In the genomic region with DNA sequence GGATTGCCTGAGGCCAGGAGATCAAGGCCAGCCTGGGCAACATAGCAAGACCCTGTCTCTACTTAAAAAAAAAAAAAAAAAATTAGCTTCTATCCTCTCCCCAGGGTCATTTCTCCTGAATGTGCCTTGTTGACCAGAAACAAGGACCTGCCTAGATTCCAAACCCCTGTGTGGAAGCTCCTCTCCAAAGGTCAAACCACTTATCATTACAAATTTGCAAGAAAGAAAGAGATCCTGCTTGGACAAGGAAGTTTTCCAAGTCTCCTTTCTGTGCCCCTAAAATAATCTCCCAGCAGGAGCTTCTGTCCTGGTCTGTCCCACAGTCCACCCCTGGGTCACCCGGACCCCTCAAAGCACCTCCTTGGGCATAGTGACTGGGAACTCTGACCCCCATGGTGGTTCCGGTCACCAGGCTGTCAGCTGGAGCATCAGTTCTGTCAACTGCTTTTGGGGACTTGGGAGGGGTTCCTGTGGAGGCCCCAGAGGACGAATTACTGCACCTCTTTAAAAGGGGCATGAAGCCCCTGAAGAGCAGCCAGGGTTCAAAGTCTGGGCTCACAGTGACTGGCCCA, we compare ENCODE assay signal across 10 cellular contexts. TPM values are rescaled to one million over a fixed set of nuclear protein-coding genes. Genes with fewer than 3 reads are reported as not detected.
A peak's percentile ranks its signal among the peaks of the same experiment; 100 is the strongest.
DNase-seq lines count a peak whose midpoint lies in the region; ATAC-seq lines count a peak whose summit lies in the region.
"Had no signal": no experiment of that assay in that cellular context is flagged by ENCODE, and none has a peak within 500 bp of the region (broad histone marks: within the 10 kb centered on the region; RNA-seq: fewer than 3 reads in every experiment).

No MANE protein-coding gene starts in this region.

- no peak overlapping the region for H3K4ac ChIP-seq in mesenchymal stem cell (ENCODE audit: low read depth in 1 of 2, low read length in 2 of 2)

- H3K4me3 ChIP-seq in HUES6 (ENCODE audit: low read depth, low read length): no peak overlapping the region
- H3K4me3 ChIP-seq in mesenchymal stem cell (ENCODE audit: insufficient read depth in 1 of 2, low read depth in 1 of 2, low read length in 2 of 2): no peak overlapping the region
- H3K4me3 ChIP-seq: mucosa of descending colon had no signal

- WGBS in mesenchymal stem cell: 91% methylated on average over 3 of the region's 3 CpGs

- peak overlapping the region in 1 of 2 experiments; percentile 54 for H2BK12ac ChIP-seq in mesenchymal stem cell (ENCODE audit: low read length in 2 of 2)

- no peak overlapping the region for H2AFZ ChIP-seq in mesenchymal stem cell (ENCODE audit: low read depth, low read length)

- peak overlapping the region; percentile 94 for H2BK15ac ChIP-seq in mesenchymal stem cell (ENCODE audit: low read depth, poor library complexity, severe bottlenecking)

- H3K4me2 ChIP-seq in mesenchymal stem cell (ENCODE audit: low read length, poor library complexity, severe bottlenecking): no peak overlapping the region

- no peaks in the 10 kb centered on the region for H3K79me1 ChIP-seq in mesenchymal stem cell (replicated peaks; ENCODE audit: low read length, poor library complexity, severe bottlenecking)

- H3K4me1 ChIP-seq in HUES6 (ENCODE audit: control insufficient read depth, insufficient read depth, low read length): peaks cover 86% of the 10 kb centered on the region
- peaks cover 64% of the 10 kb centered on the region for H3K4me1 ChIP-seq in mesenchymal stem cell (ENCODE audit: control insufficient read depth, insufficient read depth, low read depth, low read length)

- H2AK5ac ChIP-seq in mesenchymal stem cell (ENCODE audit: low read length, severe bottlenecking): peak overlapping the region; percentile 94

- peak; percentile 20 for DNase-seq in astrocyte of the hippocampus (ENCODE audit: low read depth, low spot score)
- DNase-seq in mesenchymal stem cell: peak; percentile 56
- no peak for DNase-seq in ACHN
- no peak for DNase-seq in NCI-H2196 (lab: John Stamatoyannopoulos, UW; ENCODE audit: unreplicated experiment)
- DNase-seq: DMS79 treated with DMSO at 0.1 percent for 48 hours, OCI-M1 had no signal

- H3K14ac ChIP-seq in mesenchymal stem cell (ENCODE audit: low read length in 2 of 2): no peak overlapping the region

- H2BK120ac ChIP-seq in mesenchymal stem cell (ENCODE audit: low read depth, low read length): peak overlapping the region; percentile 71

- no peak for ATAC-seq in GM19328 (IDR thresholded peaks at IDR 0.05; ENCODE audit: unreplicated experiment)

- H3K9me3 ChIP-seq in HUES6 (ENCODE audit: control insufficient read depth, insufficient read depth, low read depth, low read length): no peaks in the 10 kb centered on the region
- H3K9me3 ChIP-seq in mesenchymal stem cell (ENCODE audit: control insufficient read depth, low read length): no peaks in the 10 kb centered on the region
- H3K9me3 ChIP-seq: mucosa of descending colon had no signal

- peak overlapping the region in 1 of 2 experiments; percentile 52 for H3K18ac ChIP-seq in mesenchymal stem cell (ENCODE audit: low read depth in 1 of 2, low read length in 2 of 2)

- no peak overlapping the region for H4K91ac ChIP-seq in mesenchymal stem cell (ENCODE audit: low read length)

- no peak overlapping the region for H3K23ac ChIP-seq in mesenchymal stem cell (ENCODE audit: low read length in 2 of 2)

- H3K9ac ChIP-seq in HUES6 (ENCODE audit: low read length): no peak overlapping the region
- no peak overlapping the region for H3K9ac ChIP-seq in mesenchymal stem cell (ENCODE audit: low read length)

- in situ Hi-C loops in ACHN (cut with HindIII; ENCODE audit: low pct_ligation_motif_present, low pct_unique_long_range_greater_than_20kb, low sequenced_read_pairs): no loop called here

- H3K36me3 ChIP-seq in HUES6 (ENCODE audit: control insufficient read depth, insufficient read depth, low read length) (0 out of 2 replicates have a peak, but pooled peaks cover 3% of the 10 kb centered on the region), mesenchymal stem cell (ENCODE audit: control insufficient read depth in 1 of 2, insufficient read depth in 2 of 2, low read depth in 1 of 2, low read length in 2 of 2) (peaks cover 22 to 31% of the 10 kb centered on the region in 2 experiments)

- peak overlapping the region; percentile 50 for H2BK5ac ChIP-seq in mesenchymal stem cell (ENCODE audit: low read depth, low read length, poor library complexity, severe bottlenecking)

- H3K27me3 ChIP-seq in HUES6 (ENCODE audit: control insufficient read depth, insufficient read depth, low read length) (no peaks in the 10 kb centered on the region), mesenchymal stem cell (ENCODE audit: control insufficient read depth in 1 of 2, insufficient read depth in 1 of 2, low read length in 2 of 2) (no peaks in the 10 kb centered on the region)

- H4K8ac ChIP-seq in mesenchymal stem cell (ENCODE audit: low read length): no peak overlapping the region

- H3K27ac ChIP-seq in HUES6 (ENCODE audit: low read depth, low read length) (peak overlapping the region; percentile 60; the same call in 1 of the 2 replicates), mesenchymal stem cell (ENCODE audit: low read length, poor library complexity, severe bottlenecking) (peak overlapping the region; percentile 98), temporal lobe (ENCODE audit: low read depth, low read length) (peak overlapping the region; percentile 19)

RNA-seq across cellular contexts. Expression of gene ACTN1, which starts 38.4 kb away (rescaled TPM):
- polyA plus RNA-seq in mesenchymal stem cell (2013, experiment 1 of 2): 359 TPM
- 344 TPM for polyA plus RNA-seq in mesenchymal stem cell (2013, experiment 2 of 2)
- 21.4 TPM for total RNA-seq in temporal lobe

Comparison
In these comparisons a context has a peak if more than half of its experiments do, and no peak if none do; other contexts are left out.
1. H3K27ac ChIP-seq: peak in every context shown above with its lines; median percentile 98 in mesenchymal stem cell; 60 in HUES6; 19 in temporal lobe.
2. DNase-seq: peak in astrocyte of the hippocampus (single experiment) and mesenchymal stem cell (single experiment); none in ACHN (single experiment) and NCI-H2196 (single experiment).